ENCODE assay signal across 1 cellular context in the genomic region with DNA sequence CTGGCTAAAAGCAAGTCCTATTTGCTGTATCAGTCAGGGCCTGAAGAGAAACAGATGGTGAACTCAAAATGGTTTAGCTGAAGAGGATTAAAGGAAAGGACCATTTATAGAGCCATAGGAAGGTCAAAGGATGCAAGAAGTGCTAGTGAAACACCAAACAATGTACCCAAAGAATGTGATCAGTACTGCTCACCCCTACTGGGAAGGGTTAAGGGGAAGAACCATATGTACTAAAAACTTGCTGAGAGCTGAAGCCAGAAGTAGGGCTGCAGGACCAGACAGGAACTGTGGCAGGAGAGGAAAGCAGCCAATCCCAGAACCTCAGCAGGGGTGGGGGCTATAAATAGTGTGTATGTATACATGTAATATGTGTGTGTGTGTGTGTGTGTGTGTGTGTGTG.
TF ChIP-seq lines count a peak whose summit lies in the region.

No MANE protein-coding gene starts in this region.

TF ChIP-seq in IMR-90, 13 proteins besides CTCF, POLR2A, EP300 and RAD21:
- TF ChIP-seq, protein P1, sequence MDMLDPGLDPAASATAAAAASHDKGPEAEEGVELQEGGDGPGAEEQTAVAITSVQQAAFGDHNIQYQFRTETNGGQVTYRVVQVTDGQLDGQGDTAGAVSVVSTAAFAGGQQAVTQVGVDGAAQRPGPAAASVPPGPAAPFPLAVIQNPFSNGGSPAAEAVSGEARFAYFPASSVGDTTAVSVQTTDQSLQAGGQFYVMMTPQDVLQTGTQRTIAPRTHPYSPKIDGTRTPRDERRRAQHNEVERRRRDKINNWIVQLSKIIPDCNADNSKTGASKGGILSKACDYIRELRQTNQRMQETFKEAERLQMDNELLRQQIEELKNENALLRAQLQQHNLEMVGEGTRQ (IDR thresholded peaks at IDR 0.05; ENCODE audit: low read depth, low read length), result no peak
- TF ChIP-seq MAFK (IDR thresholded peaks at IDR 0.05; ENCODE audit: low read depth, low read length) (no peak), SMC3 (IDR thresholded peaks at IDR 0.05; ENCODE audit: low read depth, low read length) (no peak)
